1 cellular context compared by ENCODE assay signal in genomic region chr15:90000175-90000923, GRCh38.
TF ChIP-seq lines count a peak whose summit lies in the region.

No MANE protein-coding gene starts in this region.

TF ChIP-seq in SK-N-SH, 30 proteins besides CTCF, POLR2A, EP300 and RAD21 (continued from another document):
- TF ChIP-seq REST (IDR thresholded peaks at IDR 0.05; ENCODE audit: low read depth, low read length) (no peak), RFX5 (IDR thresholded peaks at IDR 0.05; ENCODE audit: low read length) (no peak), RXRA (IDR thresholded peaks at IDR 0.05; ENCODE audit: borderline replicate concordance, low read depth) (no peak), GATA2 (CRISPR knock-in tag; IDR thresholded peaks at IDR 0.05) (no peak), YY1 (IDR thresholded peaks at IDR 0.05; ENCODE audit: low read depth) (no peak), TAF1 (IDR thresholded peaks at IDR 0.05; ENCODE audit: borderline replicate concordance, low read depth, low read length) (no peak), NRF1 (IDR thresholded peaks at IDR 0.05; ENCODE audit: low read depth, low read length) (no peak), ELF1 (IDR thresholded peaks at IDR 0.05) (no peak)
TF ChIP-seq in SK-N-SH: peak in this region for 0.
